ENCODE assay signal across 17 cellular contexts in genomic region chr6:12295558-12296254, GRCh38. TPM values are rescaled to one million over a fixed set of nuclear protein-coding genes. Genes with fewer than 3 reads are reported as not detected.
DNase-seq lines count a peak whose midpoint lies in the region; ATAC-seq and TF ChIP-seq lines count a peak whose summit lies in the region.
"Had no signal": no experiment of that assay in that cellular context is flagged by ENCODE, and none has a peak within 500 bp of the region (broad histone marks: within the 10 kb centered on the region; RNA-seq: fewer than 3 reads in every experiment).

No MANE protein-coding gene starts in this region.

- H3K4me1 ChIP-seq in smooth muscle cell (ENCODE audit: low read depth) = peaks cover 20% of the 10 kb centered on the region

- no peaks in the 10 kb centered on the region for H3K36me3 ChIP-seq in smooth muscle cell (ENCODE audit: low read depth)
- H3K36me3 ChIP-seq: adrenal gland had no signal

- WGBS in smooth muscle cell (ENCODE audit: low lambda C conversion rate) = 85% methylated on average over 14 of the region's 14 CpGs

- H3K36me3 Mint-ChIP-seq in Calu3 (ENCODE audit: insufficient read depth, unreplicated experiment) (peaks cover 82% of the 10 kb centered on the region), WTC11 (no peaks in the 10 kb centered on the region)

- TF ChIP-seq CTCF in Calu3 (IDR thresholded peaks at IDR 0.05; ENCODE audit: unreplicated experiment) (no peak), WTC11 (IDR thresholded peaks at IDR 0.05) (no peak), fibroblast of pulmonary artery (IDR thresholded peaks at IDR 0.05; ENCODE audit: low read length, missing control alignments) (no peak), smooth muscle cell (IDR thresholded peaks at IDR 0.05; ENCODE audit: borderline replicate concordance, insufficient read depth, poor library complexity, severe bottlenecking) (no peak)

- no peaks in the 10 kb centered on the region for H3K9me3 ChIP-seq in smooth muscle cell (replicated peaks; ENCODE audit: low read depth)
- H3K9me3 ChIP-seq: adrenal gland; BLaER1 treated with 17β-estradiol and CSF1 and Interleukin-3, amounts not matched to agents 10 nM and 100 nM; colonic mucosa; esophagus muscularis mucosa had no signal

- H3K4me3 ChIP-seq in fibroblast of pulmonary artery (replicated peaks; ENCODE audit: low read depth, low read length) (peak overlapping the region; percentile 6), smooth muscle cell (no peak overlapping the region)
- H3K4me3 ChIP-seq: adrenal gland; BLaER1 treated with 17β-estradiol and CSF1 and Interleukin-3, amounts not matched to agents 10 nM and 100 nM; colonic mucosa; esophagus muscularis mucosa had no signal

- CTCF ChIA-PET in Calu3 (lab: Charles Lee) (no interaction called here), WTC11 (lab: Charles Lee) (no interaction called here)

- H3K4me1 Mint-ChIP-seq in Calu3 (ENCODE audit: low read depth, unreplicated experiment) = peaks cover 55% of the 10 kb centered on the region
- H3K4me1 Mint-ChIP-seq in WTC11 = peaks cover 29% of the 10 kb centered on the region

- no peaks in the 10 kb centered on the region for H3F3A ChIP-seq in smooth muscle cell (ENCODE audit: low read depth)

- peak; percentile 35; the same call in 1 of the 2 replicates for ATAC-seq in WTC11
- ATAC-seq in GM21447 (IDR thresholded peaks at IDR 0.05; ENCODE audit: unreplicated experiment) = no peak
- ATAC-seq: left lobe of liver had no signal

- H3K27ac ChIP-seq in smooth muscle cell (ENCODE audit: low read depth) = peak overlapping the region; percentile 39
- H3K27ac ChIP-seq: BLaER1 treated with 17β-estradiol and CSF1 and Interleukin-3, amounts not matched to agents 10 nM and 100 nM; colonic mucosa; esophagus muscularis mucosa had no signal

- H3K27me3 ChIP-seq in smooth muscle cell (ENCODE audit: low read depth) = peaks cover 7% of the 10 kb centered on the region
- H3K27me3 ChIP-seq: adrenal gland, colonic mucosa had no signal

- no peak overlapping the region for H3K9ac ChIP-seq in smooth muscle cell (ENCODE audit: low read depth)
- H3K9ac ChIP-seq: BLaER1 treated with 17β-estradiol and CSF1 and Interleukin-3, amounts not matched to agents 10 nM and 100 nM had no signal

- H3K4me3 Mint-ChIP-seq in Calu3 (ENCODE audit: low read depth, unreplicated experiment) (peak overlapping the region; percentile 81), WTC11 (no peak overlapping the region)
- H3K4me3 Mint-ChIP-seq: nephron had no signal

- TSS peak; percentile 81 for BruUV-seq in Calu3 (replicated peaks; lab: Mats Ljungman, UMichigan)

- intact Hi-C loops in Calu3 (cut with micrococcal nuclease; ENCODE audit: unreplicated experiment) = no loop called here

- no peak overlapping the region for H2AFZ ChIP-seq in smooth muscle cell (ENCODE audit: low read depth)

- H4K20me1 ChIP-seq in smooth muscle cell (ENCODE audit: low read depth) = no peaks in the 10 kb centered on the region
- H4K20me1 ChIP-seq: BLaER1 treated with 17β-estradiol and CSF1 and Interleukin-3, amounts not matched to agents 10 nM and 100 nM had no signal

- peak overlapping the region; percentile 92 for H3K27ac Mint-ChIP-seq in Calu3 (ENCODE audit: unreplicated experiment)
- no peak overlapping the region for H3K27ac Mint-ChIP-seq in WTC11

- no peaks in the 10 kb centered on the region for H3K9me3 Mint-ChIP-seq in Calu3 (ENCODE audit: low read depth, unreplicated experiment)
- no peaks in the 10 kb centered on the region for H3K9me3 Mint-ChIP-seq in WTC11
- H3K9me3 Mint-ChIP-seq: nephron had no signal

- H3K4me2 ChIP-seq in smooth muscle cell = peak overlapping the region; percentile 16

- H3K27me3 Mint-ChIP-seq in Calu3 (ENCODE audit: unreplicated experiment) = no peaks in the 10 kb centered on the region
- H3K27me3 Mint-ChIP-seq in WTC11 (ENCODE audit: low read depth) = peaks cover 13% of the 10 kb centered on the region

- H3K79me2 ChIP-seq in smooth muscle cell (ENCODE audit: low read depth) = no peaks in the 10 kb centered on the region

- POLR2A ChIA-PET in WTC11 (lab: Charles Lee) = no interaction called here

- DNase-seq in Calu3 (no peak), WTC11 (ENCODE audit: low spot score) (no peak), fibroblast of pulmonary artery (ENCODE audit: low read depth) (no peak), smooth muscle cell (lab: John Stamatoyannopoulos, UW; ENCODE audit: unreplicated experiment) (no peak), NCI-H1105 (lab: John Stamatoyannopoulos, UW) (no peak), amygdala (lab: John Stamatoyannopoulos, UW) (no peak), mucosa of gallbladder (ENCODE audit: low spot score) (no peak)
- DNase-seq: activated T-cell treated with anti-CD3 and anti-CD28 coated beads, Interleukin-2, amount 50 U/mL, for 48 hours; Right ventricle myocardium superior; stimulated activated CD4-positive, alpha-beta T cell treated with anti-CD3 and anti-CD28 coated beads, Interleukin-2, amount 100 ng/mL, for 24 hours had no signal

TF ChIP-seq in WTC11, 78 proteins besides CTCF, POLR2A, EP300 and RAD21 (continues in another document):
- TF ChIP-seq OVOL2 (CRISPR knock-in tag; IDR thresholded peaks at IDR 0.05; ENCODE audit: borderline replicate concordance) (no peak), E2F1 (CRISPR knock-in tag; IDR thresholded peaks at IDR 0.05) (no peak), ZNF512 (CRISPR knock-in tag; IDR thresholded peaks at IDR 0.05; ENCODE audit: borderline replicate concordance) (no peak), HMGXB4 (CRISPR knock-in tag; IDR thresholded peaks at IDR 0.05) (no peak), FOXP4 (CRISPR knock-in tag; IDR thresholded peaks at IDR 0.05) (no peak), ZNF232 (CRISPR knock-in tag; IDR thresholded peaks at IDR 0.05) (no peak), PREB (CRISPR knock-in tag; IDR thresholded peaks at IDR 0.05; ENCODE audit: borderline replicate concordance) (no peak), JUN (CRISPR knock-in tag; IDR thresholded peaks at IDR 0.05) (no peak), PRRX2 (CRISPR knock-in tag; IDR thresholded peaks at IDR 0.05) (no peak), ELF4 (CRISPR knock-in tag; IDR thresholded peaks at IDR 0.05; ENCODE audit: low read depth) (no peak)

RNA-seq across cellular contexts. Expression of gene EDN1, which starts 5.5 kb away (rescaled TPM):
- total RNA-seq in Calu3 (2022) (24.7 and 40.6 TPM in 2 replicates), WTC11 (2021) (0.50 to 1.0 TPM (median 0.80 TPM) in 3 replicates), smooth muscle cell (20.0 and 22.0 TPM in 2 replicates), mucosa of gallbladder (6.5 TPM)
- polyA plus RNA-seq in smooth muscle cell = 8.2 and 18.6 TPM in 2 replicates
